In the genomic region with DNA sequence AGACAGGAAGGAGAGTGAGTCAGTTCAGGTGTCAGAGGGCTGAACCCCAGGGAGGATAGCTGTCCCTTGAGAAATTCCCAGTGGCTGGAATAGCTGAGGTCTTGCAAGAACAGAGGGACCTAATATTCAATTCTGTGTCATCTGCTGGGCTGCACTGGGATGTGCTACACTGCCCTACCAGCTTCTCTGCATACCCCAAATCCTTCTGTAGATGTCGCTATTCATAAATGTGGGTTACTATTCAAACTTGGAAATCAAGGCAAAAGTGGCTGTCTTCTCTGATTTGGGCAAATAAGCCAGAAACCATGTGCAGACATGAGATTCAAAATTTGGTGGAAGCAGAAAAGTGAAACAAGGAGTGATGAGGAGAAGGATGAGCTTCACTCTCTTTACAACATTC, we compare ENCODE assay signal across 1 cellular context.
TF ChIP-seq lines count a peak whose summit lies in the region.

No MANE protein-coding gene starts in this region.

TF ChIP-seq in HepG2, 621 proteins besides CTCF, POLR2A, EP300 and RAD21:
- no peak for TF ChIP-seq SRSF4 (IDR thresholded peaks at IDR 0.05; ENCODE audit: low read depth, low read length, poor library complexity, severe bottlenecking)
- no peak for TF ChIP-seq RBM39 (IDR thresholded peaks at IDR 0.05; ENCODE audit: low read depth, low read length, poor library complexity, severe bottlenecking)
- no peak for TF ChIP-seq SIX4 (CRISPR knock-in tag; IDR thresholded peaks at IDR 0.05)
- no peak for TF ChIP-seq ZNF101 (CRISPR knock-in tag; IDR thresholded peaks at IDR 0.05; ENCODE audit: borderline replicate concordance, low read depth)
- TF ChIP-seq, protein P1, sequence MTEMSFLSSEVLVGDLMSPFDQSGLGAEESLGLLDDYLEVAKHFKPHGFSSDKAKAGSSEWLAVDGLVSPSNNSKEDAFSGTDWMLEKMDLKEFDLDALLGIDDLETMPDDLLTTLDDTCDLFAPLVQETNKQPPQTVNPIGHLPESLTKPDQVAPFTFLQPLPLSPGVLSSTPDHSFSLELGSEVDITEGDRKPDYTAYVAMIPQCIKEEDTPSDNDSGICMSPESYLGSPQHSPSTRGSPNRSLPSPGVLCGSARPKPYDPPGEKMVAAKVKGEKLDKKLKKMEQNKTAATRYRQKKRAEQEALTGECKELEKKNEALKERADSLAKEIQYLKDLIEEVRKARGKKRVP (CRISPR knock-in tag; IDR thresholded peaks at IDR 0.05), result no peak
- no peak for TF ChIP-seq MBNL3 (CRISPR knock-in tag; conservative IDR thresholded peaks at IDR 0.05)
- TF ChIP-seq, protein P2, sequence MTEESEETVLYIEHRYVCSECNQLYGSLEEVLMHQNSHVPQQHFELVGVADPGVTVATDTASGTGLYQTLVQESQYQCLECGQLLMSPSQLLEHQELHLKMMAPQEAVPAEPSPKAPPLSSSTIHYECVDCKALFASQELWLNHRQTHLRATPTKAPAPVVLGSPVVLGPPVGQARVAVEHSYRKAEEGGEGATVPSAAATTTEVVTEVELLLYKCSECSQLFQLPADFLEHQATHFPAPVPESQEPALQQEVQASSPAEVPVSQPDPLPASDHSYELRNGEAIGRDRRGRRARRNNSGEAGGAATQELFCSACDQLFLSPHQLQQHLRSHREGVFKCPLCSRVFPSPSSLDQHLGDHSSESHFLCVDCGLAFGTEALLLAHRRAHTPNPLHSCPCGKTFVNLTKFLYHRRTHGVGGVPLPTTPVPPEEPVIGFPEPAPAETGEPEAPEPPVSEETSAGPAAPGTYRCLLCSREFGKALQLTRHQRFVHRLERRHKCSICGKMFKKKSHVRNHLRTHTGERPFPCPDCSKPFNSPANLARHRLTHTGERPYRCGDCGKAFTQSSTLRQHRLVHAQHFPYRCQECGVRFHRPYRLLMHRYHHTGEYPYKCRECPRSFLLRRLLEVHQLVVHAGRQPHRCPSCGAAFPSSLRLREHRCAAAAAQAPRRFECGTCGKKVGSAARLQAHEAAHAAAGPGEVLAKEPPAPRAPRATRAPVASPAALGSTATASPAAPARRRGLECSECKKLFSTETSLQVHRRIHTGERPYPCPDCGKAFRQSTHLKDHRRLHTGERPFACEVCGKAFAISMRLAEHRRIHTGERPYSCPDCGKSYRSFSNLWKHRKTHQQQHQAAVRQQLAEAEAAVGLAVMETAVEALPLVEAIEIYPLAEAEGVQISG (CRISPR knock-in tag; IDR thresholded peaks at IDR 0.05), result no peak
- TF ChIP-seq MEIS2 (CRISPR knock-in tag; IDR thresholded peaks at IDR 0.05), result no peak
TF ChIP-seq in HepG2: peak in this region for 0.
